8 cellular contexts compared by ENCODE assay signal in the genomic region with DNA sequence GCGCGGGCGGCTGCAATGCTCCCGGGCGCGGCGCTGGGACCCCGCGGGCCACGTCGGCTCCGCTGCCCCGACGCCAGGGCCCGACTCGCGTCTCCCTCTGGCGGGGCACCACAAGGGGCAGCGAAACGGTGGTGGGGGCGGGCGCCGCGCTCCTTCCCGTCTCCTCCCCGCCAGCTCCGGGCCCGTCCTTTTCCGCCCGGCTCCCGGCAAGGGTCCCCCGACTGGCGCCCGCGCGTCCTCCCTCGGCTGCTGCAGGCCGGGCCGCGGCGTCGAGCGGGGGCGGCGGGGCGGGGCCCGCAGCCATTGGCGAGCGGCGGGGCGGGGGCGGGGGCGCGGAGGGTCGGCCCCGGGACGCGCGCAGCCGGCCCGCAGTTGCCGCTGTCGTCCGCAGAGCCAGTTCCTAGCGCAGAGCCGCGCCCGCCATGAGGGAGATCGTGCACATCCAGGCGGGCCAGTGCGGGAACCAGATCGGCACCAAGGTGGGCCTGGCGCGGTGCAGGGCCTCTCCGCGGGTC. TPM values are rescaled to one million over a fixed set of nuclear protein-coding genes. Genes with fewer than 3 reads are reported as not detected.
DNase-seq lines count a peak whose midpoint lies in the region; ATAC-seq and TF ChIP-seq lines count a peak whose summit lies in the region.

Gene TUBB6 (plus strand): TSS at position 371 of the 515 bp plus-strand sequence. CDS start 52 bp downstream, at position 423.

- DNase-seq in COR-L47 (lab: John Stamatoyannopoulos, UW) (peak; percentile 23), GM19240 (ENCODE audit: insufficient read length, low spot score) (peak; percentile 45), SJCRH30 (peak; percentile 55 to 61), right lobe of liver (peak; percentile 59 to 77 (median 69)), stromal cell of bone marrow (ENCODE audit: low read depth) (peak; percentile 65), cerebellar nuclear complex (lab: John Stamatoyannopoulos, UW) (no peak)

- H3K4me3 Mint-ChIP-seq in dendritic cell treated with granulocyte-macrophage colony-stimulating factor and Interleukin-4, amounts not matched to agents 40 ng/mL and 50 ng/mL, for 4 days = peak within 1 kb of the TSS; percentile 77

- H3K27ac ChIP-seq in SJCRH30 (peak within 1 kb of the TSS; percentile 67), right lobe of liver (peak within 1 kb of the TSS; percentile 62 to 94 (median 78))

- peak; percentile 69 for ATAC-seq in HG03354 (IDR thresholded peaks at IDR 0.05; ENCODE audit: poor library complexity, severe bottlenecking, unreplicated experiment)
- peak; percentile 57 to 76 (median 63) for ATAC-seq in right lobe of liver

- no peaks in the 10 kb centered on the region for H3K9me3 Mint-ChIP-seq in dendritic cell treated with granulocyte-macrophage colony-stimulating factor and Interleukin-4, amounts not matched to agents 40 ng/mL and 50 ng/mL, for 4 days

- WGBS in right lobe of liver (ENCODE audit: insufficient coverage, low coverage, low lambda C conversion rate, missing lambda C conversion rate) = no CpG with 5 or more reads among the region's 76 CpGs

- no peak for TF ChIP-seq CTCF in right lobe of liver (IDR thresholded peaks at IDR 0.05)

- H3K36me3 Mint-ChIP-seq in dendritic cell treated with granulocyte-macrophage colony-stimulating factor and Interleukin-4, amounts not matched to agents 40 ng/mL and 50 ng/mL, for 4 days (ENCODE audit: low read depth) = peaks cover 41% of the 10 kb centered on the region

- no peaks in the 10 kb centered on the region for H3K4me1 ChIP-seq in SJCRH30
- peaks cover 0 to 3% (median 0%) of the 10 kb centered on the region in 4 donors for H3K4me1 ChIP-seq in right lobe of liver

- peaks cover 43% of the 10 kb centered on the region for H3K4me1 Mint-ChIP-seq in dendritic cell treated with granulocyte-macrophage colony-stimulating factor and Interleukin-4, amounts not matched to agents 40 ng/mL and 50 ng/mL, for 4 days (ENCODE audit: low read depth)

- peak within 1 kb of the TSS; percentile 75 for H3K4me3 ChIP-seq in SJCRH30
- peak within 1 kb of the TSS; percentile 46 to 55 (median 52) for H3K4me3 ChIP-seq in right lobe of liver

- intact Hi-C loops in dendritic cell treated with granulocyte-macrophage colony-stimulating factor and Interleukin-4, amounts not matched to agents 40 ng/mL and 50 ng/mL, for 4 days (cut with micrococcal nuclease) = loop anchor here (2.0 to 5.0 kb wide), 3 partner anchors 69 to 457 kb away; partner anchors contain the start of genes AFG3L2, CHMP1B and IMPA2
- intact Hi-C loops in right lobe of liver (cut with DNase I) = no loop called here

- peak; percentile 63 for TF ChIP-seq POLR2A in right lobe of liver (IDR thresholded peaks at IDR 0.05)

- H3K36me3 ChIP-seq in SJCRH30 = peaks cover 25% of the 10 kb centered on the region
- no peaks in the 10 kb centered on the region for H3K36me3 ChIP-seq in right lobe of liver

- no peaks in the 10 kb centered on the region for H3K9me3 ChIP-seq in SJCRH30 (replicated peaks)
- H3K9me3 ChIP-seq in right lobe of liver = no peaks in the 10 kb centered on the region

- H3K27me3 ChIP-seq in SJCRH30 = no peaks in the 10 kb centered on the region
- H3K27me3 ChIP-seq in right lobe of liver = no peaks in the 10 kb centered on the region

- peak within 1 kb of the TSS; percentile 91 for H3K27ac Mint-ChIP-seq in dendritic cell treated with granulocyte-macrophage colony-stimulating factor and Interleukin-4, amounts not matched to agents 40 ng/mL and 50 ng/mL, for 4 days

- peaks cover 24% of the 10 kb centered on the region for H3K27me3 Mint-ChIP-seq in dendritic cell treated with granulocyte-macrophage colony-stimulating factor and Interleukin-4, amounts not matched to agents 40 ng/mL and 50 ng/mL, for 4 days

RNA-seq across cellular contexts. Expression of gene TUBB6, which starts in this region (rescaled TPM):
- 108 and 127 TPM in 2 replicates for total RNA-seq in SJCRH30 (2014; rRNA removed; shearing (Covaris generic))
- total RNA-seq in right lobe of liver = 10 to 100 TPM in 2 of 6 experiments, 1 to 10 TPM in 4; 2.4 to 18.5 (median 9.0) TPM

Comparison
In these comparisons a context has a peak if more than half of its experiments do, and no peak if none do; other contexts are left out.
1. DNase-seq: peak in COR-L47 (single experiment), GM19240 (single experiment), SJCRH30 (2 of 2), right lobe of liver (3 of 3) and stromal cell of bone marrow (single experiment); none in cerebellar nuclear complex (0 of 2).